ENCODE assay signal across 17 cellular contexts in the genomic region with DNA sequence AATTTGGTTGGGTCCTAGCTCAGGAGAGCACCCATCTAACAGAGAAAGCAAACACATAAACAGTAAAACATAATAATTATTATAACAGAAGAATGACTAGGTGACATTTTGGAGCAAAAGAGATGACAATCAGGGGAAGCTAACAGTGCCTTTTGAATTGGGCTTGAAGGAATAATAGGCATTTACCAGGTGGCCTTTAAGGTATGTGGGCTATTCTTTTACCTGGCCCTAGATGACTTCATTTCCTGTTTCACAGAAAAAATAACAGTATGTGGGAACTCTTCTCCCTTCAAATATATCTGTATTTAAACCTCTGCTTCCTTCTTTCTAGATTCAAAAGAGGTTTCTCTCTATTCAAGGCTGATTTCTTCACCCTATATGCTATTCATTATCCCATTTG. TPM values are rescaled to one million over a fixed set of nuclear protein-coding genes. Genes with fewer than 3 reads are reported as not detected.
DNase-seq lines count a peak whose midpoint lies in the region; ATAC-seq and TF ChIP-seq lines count a peak whose summit lies in the region.
"Had no signal": no experiment of that assay in that cellular context is flagged by ENCODE, and none has a peak within 500 bp of the region (broad histone marks: within the 10 kb centered on the region; RNA-seq: fewer than 3 reads in every experiment).

No MANE protein-coding gene starts in this region.

- H3K27me3 ChIP-seq in MM.1S (replicated peaks; ENCODE audit: insufficient read depth, low read length): no peaks in the 10 kb centered on the region
- H3K27me3 ChIP-seq: testis had no signal

- POLR2A ChIA-PET in activated naive CD8-positive, alpha-beta T cell treated with anti-CD3 and anti-CD28 coated beads, Interleukin-2, amount 10 ng/mL, durations not matched to agents 7 days and 5 days (lab: Charles Lee): interaction anchor here (1.0 kb wide), 1 partner anchor 43 kb away, joined by 4 read pairs; a partner anchor contains a TSS

- H3K4me1 Mint-ChIP-seq in activated naive CD8-positive, alpha-beta T cell treated with anti-CD3 and anti-CD28 coated beads, Interleukin-2, amount 10 ng/mL, durations not matched to agents 7 days and 5 days: peaks cover 37% of the 10 kb centered on the region
- H3K4me1 Mint-ChIP-seq in activated naive CD8-positive, alpha-beta T cell treated with anti-CD3 and anti-CD28 coated beads for 36 hours: peaks cover 42% of the 10 kb centered on the region

- H3K9me2 ChIP-seq in MM.1S (replicated peaks; ENCODE audit: insufficient read depth, low read length): no peaks in the 10 kb centered on the region

- peaks cover 33% of the 10 kb centered on the region for H3F3A ChIP-seq in MM.1S (ENCODE audit: insufficient read depth, low read length)

- H3K27ac Mint-ChIP-seq in activated naive CD8-positive, alpha-beta T cell treated with anti-CD3 and anti-CD28 coated beads, Interleukin-2, amount 10 ng/mL, durations not matched to agents 7 days and 5 days: no peak overlapping the region
- no peak overlapping the region for H3K27ac Mint-ChIP-seq in activated naive CD8-positive, alpha-beta T cell treated with anti-CD3 and anti-CD28 coated beads for 36 hours
- H3K27ac Mint-ChIP-seq: HFFc6 had no signal

- no peak for TF ChIP-seq CTCF in MM.1S (IDR thresholded peaks at IDR 0.05; ENCODE audit: low read length)
- TF ChIP-seq CTCF in epithelial cell of esophagus (IDR thresholded peaks at IDR 0.05; ENCODE audit: insufficient read depth, low read depth, low read length, missing control alignments): no peak

- no peaks in the 10 kb centered on the region for H3K27me3 Mint-ChIP-seq in activated naive CD8-positive, alpha-beta T cell treated with anti-CD3 and anti-CD28 coated beads, Interleukin-2, amount 10 ng/mL, durations not matched to agents 7 days and 5 days
- H3K27me3 Mint-ChIP-seq in activated naive CD8-positive, alpha-beta T cell treated with anti-CD3 and anti-CD28 coated beads for 36 hours: no peaks in the 10 kb centered on the region

- H3K9ac ChIP-seq in MM.1S (ENCODE audit: low read length): peak overlapping the region; percentile 2; the same call in 1 of the 2 replicates

- peak overlapping the region; percentile 84 for H3K4me2 ChIP-seq in MM.1S (ENCODE audit: low read depth, low read length)

- no peaks in the 10 kb centered on the region for H3K9me3 ChIP-seq in MM.1S (replicated peaks; ENCODE audit: insufficient read depth, low read length)
- H3K9me3 ChIP-seq: testis had no signal

- H3K4me1 ChIP-seq in MM.1S (ENCODE audit: low read length): peaks cover 27% of the 10 kb centered on the region

- H3K9me3 Mint-ChIP-seq in activated naive CD8-positive, alpha-beta T cell treated with anti-CD3 and anti-CD28 coated beads, Interleukin-2, amount 10 ng/mL, durations not matched to agents 7 days and 5 days: no peaks in the 10 kb centered on the region
- no peaks in the 10 kb centered on the region for H3K9me3 Mint-ChIP-seq in activated naive CD8-positive, alpha-beta T cell treated with anti-CD3 and anti-CD28 coated beads for 36 hours
- H3K9me3 Mint-ChIP-seq: HFFc6 had no signal

- DNase-seq in activated naive CD8-positive, alpha-beta T cell treated with anti-CD3 and anti-CD28 coated beads, Interleukin-2, amount 10 ng/mL, durations not matched to agents 7 days and 5 days: no peak
- no peak for DNase-seq in activated naive CD8-positive, alpha-beta T cell treated with anti-CD3 and anti-CD28 coated beads for 36 hours
- DNase-seq in MM.1S (peak; percentile 34), epithelial cell of esophagus (ENCODE audit: low read depth) (peak; percentile 5), NCI-H510A (lab: John Stamatoyannopoulos, UW) (no peak), NK-92 (lab: John Stamatoyannopoulos, UW; ENCODE audit: unreplicated experiment) (no peak), NCI-H2171 treated with DMSO at 0.1 percent for 48 hours (lab: John Stamatoyannopoulos, UW) (no peak)
- DNase-seq: activated effector memory CD4-positive, alpha-beta T cell treated with Interleukin-2 at 50 U/mL for 16 hours; foreskin fibroblast; HFFc6; IMR-90; NCI-H1092 treated with DMSO at 0.1 percent for 48 hours; NCI-H446; stimulated activated CD4-positive, alpha-beta T cell treated with anti-CD3 and anti-CD28 coated beads, Interleukin-4, amount 100 ng/mL, for 24 hours; stimulated activated CD8-positive, alpha-beta memory T cell treated with anti-CD3 and anti-CD28 coated beads, Interleukin-4, amount 100 ng/mL, for 48 hours; testis had no signal

- H3K36me3 Mint-ChIP-seq in activated naive CD8-positive, alpha-beta T cell treated with anti-CD3 and anti-CD28 coated beads, Interleukin-2, amount 10 ng/mL, durations not matched to agents 7 days and 5 days: peaks cover 27% of the 10 kb centered on the region
- peaks cover 35% of the 10 kb centered on the region for H3K36me3 Mint-ChIP-seq in activated naive CD8-positive, alpha-beta T cell treated with anti-CD3 and anti-CD28 coated beads for 36 hours

- no peak overlapping the region; the same call in 1 of the 2 replicates for H3K4me3 ChIP-seq in MM.1S (ENCODE audit: low read length)
- no peak overlapping the region for H3K4me3 ChIP-seq in epithelial cell of esophagus (ENCODE audit: low read length)
- H3K4me3 ChIP-seq: skin epidermis, testis had no signal

- no peak for ATAC-seq in activated naive CD8-positive, alpha-beta T cell treated with anti-CD3 and anti-CD28 coated beads, Interleukin-2, amount 10 ng/mL, durations not matched to agents 7 days and 5 days (ENCODE audit: low read depth)

- H4K20me1 ChIP-seq in MM.1S (ENCODE audit: insufficient read depth, low read length): no peaks in the 10 kb centered on the region

- peaks cover 31% of the 10 kb centered on the region for H3K79me2 ChIP-seq in MM.1S (ENCODE audit: low read length)

- H2AFZ ChIP-seq in MM.1S (ENCODE audit: low read length): no peak overlapping the region

- no peaks in the 10 kb centered on the region for H3K36me3 ChIP-seq in MM.1S (replicated peaks; ENCODE audit: insufficient read depth, low read length)

- peak overlapping the region; percentile 37; the same call in 1 of the 2 replicates for H3K27ac ChIP-seq in MM.1S (ENCODE audit: low read length)
- H3K27ac ChIP-seq: skin epidermis, testis had no signal

- peak overlapping the region; percentile 47 for H3K4me3 Mint-ChIP-seq in activated naive CD8-positive, alpha-beta T cell treated with anti-CD3 and anti-CD28 coated beads, Interleukin-2, amount 10 ng/mL, durations not matched to agents 7 days and 5 days
- no peak overlapping the region for H3K4me3 Mint-ChIP-seq in activated naive CD8-positive, alpha-beta T cell treated with anti-CD3 and anti-CD28 coated beads for 36 hours
- H3K4me3 Mint-ChIP-seq: HFFc6 had no signal

RNA-seq across cellular contexts. Expression of a gene that starts 3.8 kb away (rescaled TPM):
- total RNA-seq in activated naive CD8-positive, alpha-beta T cell treated with anti-CD3 and anti-CD28 coated beads, Interleukin-2, amount 10 ng/mL, durations not matched to agents 7 days and 5 days: 10 to 100 TPM; 43.4 to 46.0 TPM
- total RNA-seq in activated naive CD8-positive, alpha-beta T cell treated with anti-CD3 and anti-CD28 coated beads for 36 hours: 10 to 100 TPM; 20.1 to 20.9 TPM

RNA-seq across cellular contexts. Expression of a gene that starts 4.0 kb away (rescaled TPM):
- total RNA-seq in activated naive CD8-positive, alpha-beta T cell treated with anti-CD3 and anti-CD28 coated beads, Interleukin-2, amount 10 ng/mL, durations not matched to agents 7 days and 5 days: 10 to 100 TPM; 21.7 to 26.3 TPM
- total RNA-seq in activated naive CD8-positive, alpha-beta T cell treated with anti-CD3 and anti-CD28 coated beads for 36 hours: 10 to 100 TPM; 26.7 to 32.4 TPM

RNA-seq across cellular contexts. Expression of a gene that starts 43.5 kb away (rescaled TPM):
- 10 to 100 TPM; 27.2 to 29.0 TPM for total RNA-seq in activated naive CD8-positive, alpha-beta T cell treated with anti-CD3 and anti-CD28 coated beads, Interleukin-2, amount 10 ng/mL, durations not matched to agents 7 days and 5 days
- 10 to 100 TPM; 24.3 to 24.4 TPM for total RNA-seq in activated naive CD8-positive, alpha-beta T cell treated with anti-CD3 and anti-CD28 coated beads for 36 hours

Comparison
In these comparisons a context has a peak if more than half of its experiments do, and no peak if none do; other contexts are left out.
1. DNase-seq: peak in MM.1S (single experiment) and epithelial cell of esophagus (single experiment); none in activated naive CD8-positive, alpha-beta T cell treated with anti-CD3 and anti-CD28 coated beads, Interleukin-2, amount 10 ng/mL, durations not matched to agents 7 days and 5 days (single experiment), activated naive CD8-positive, alpha-beta T cell treated with anti-CD3 and anti-CD28 coated beads for 36 hours (single experiment), NCI-H510A (single experiment), NK-92 (single experiment) and NCI-H2171 treated with DMSO at 0.1 percent for 48 hours (single experiment).